ENCODE assay signal across 15 cellular contexts in the genomic region with DNA sequence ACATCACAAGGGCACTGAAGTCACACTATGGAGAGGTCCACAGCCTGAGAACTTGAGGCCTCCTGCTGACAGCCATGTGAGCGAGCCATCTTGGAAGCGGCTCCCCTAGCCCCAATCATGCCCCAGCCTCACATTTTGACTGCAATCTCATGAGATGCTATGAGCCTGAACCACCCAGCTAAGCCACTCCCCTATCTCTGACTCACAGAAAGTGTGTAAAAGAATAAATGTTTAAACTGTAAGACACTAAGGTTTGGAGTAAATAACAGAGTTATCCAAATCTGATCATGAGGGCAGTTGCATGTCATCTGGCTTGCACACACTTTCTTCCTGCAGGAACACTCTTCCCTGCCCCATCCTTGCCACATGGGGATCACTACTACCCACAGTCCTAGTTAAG.
DNase-seq lines count a peak whose midpoint lies in the region; ATAC-seq, FAIRE-seq and TF ChIP-seq lines count a peak whose summit lies in the region.
"Had no signal": no experiment of that assay in that cellular context is flagged by ENCODE, and none has a peak within 500 bp of the region (broad histone marks: within the 10 kb centered on the region; RNA-seq: fewer than 3 reads in every experiment).

No MANE protein-coding gene starts in this region.

- H3K36me3 Mint-ChIP-seq in activated T-helper 17 cell treated with anti-CD3 and anti-CD28 coated beads, Interleukin-2, amount 50 U/mL, for 72 hours (ENCODE audit: low read depth), result peaks cover 54% of the 10 kb centered on the region
- H3K36me3 Mint-ChIP-seq: mesothelial cell of epicardium had no signal

- TF ChIP-seq POLR2A in HepG2 (IDR thresholded peaks at IDR 0.05; ENCODE audit: insufficient read depth in 1 of 2, low read depth in 2 of 2, low read length in 2 of 2), result no peak
- TF ChIP-seq POLR2A in esophagus squamous epithelium (IDR thresholded peaks at IDR 0.05), result no peak

- H4K20me1 ChIP-seq in DOHH2 (ENCODE audit: control insufficient read depth, insufficient read depth, low read depth, low read length) (peaks cover 15% of the 10 kb centered on the region), HepG2 (ENCODE audit: insufficient read depth, low read length) (no peaks in the 10 kb centered on the region)

- H3K9me3 ChIP-seq in AG04450 (ENCODE audit: control insufficient read depth, insufficient read depth, low read length) (no peaks in the 10 kb centered on the region), DOHH2 (ENCODE audit: control insufficient read depth, insufficient read depth, low read length) (no peaks in the 10 kb centered on the region), HepG2 (ENCODE audit: low read length) (no peaks in the 10 kb centered on the region), esophagus squamous epithelium (no peaks in the 10 kb centered on the region), psoas muscle (no peaks in the 10 kb centered on the region)

- H3F3A ChIP-seq in DOHH2 (ENCODE audit: control insufficient read depth, insufficient read depth), result no peaks in the 10 kb centered on the region

- H3K36me3 ChIP-seq in DOHH2 (ENCODE audit: control insufficient read depth, low read length) (peaks cover 8% of the 10 kb centered on the region), HepG2 (replicated peaks in 1 of 2; ENCODE audit: control insufficient read depth in 1 of 2, insufficient read depth in 2 of 2, low read length in 2 of 2) (no peaks in the 10 kb centered on the region), esophagus squamous epithelium (no peaks in the 10 kb centered on the region), psoas muscle (ENCODE audit: insufficient read depth in 1 of 2, low read depth in 1 of 2) (no peaks in the 10 kb centered on the region)

- H3K4me3 ChIP-seq in AG04450 (ENCODE audit: low read depth, low read length) (no peak overlapping the region), DOHH2 (ENCODE audit: low read length) (peak overlapping the region; percentile 37), HepG2 (replicated peaks in 1 of 3; ENCODE audit: insufficient read depth in 1 of 3, low read depth in 2 of 3, low read length in 3 of 3) (no peak overlapping the region), esophagus squamous epithelium (no peak overlapping the region), psoas muscle (no peak overlapping the region)

- H3K4me3 Mint-ChIP-seq in activated T-helper 17 cell treated with anti-CD3 and anti-CD28 coated beads, Interleukin-2, amount 50 U/mL, for 72 hours, result peak overlapping the region; percentile 50
- H3K4me3 Mint-ChIP-seq: mesothelial cell of epicardium had no signal

- TF ChIP-seq RAD21 in HepG2 (CRISPR knock-in tag; IDR thresholded peaks at IDR 0.05), result no peak

- no peaks in the 10 kb centered on the region for H3K9me3 Mint-ChIP-seq in activated T-helper 17 cell treated with anti-CD3 and anti-CD28 coated beads, Interleukin-2, amount 50 U/mL, for 72 hours
- H3K9me3 Mint-ChIP-seq: mesothelial cell of epicardium had no signal

- H3K4me1 Mint-ChIP-seq in activated T-helper 17 cell treated with anti-CD3 and anti-CD28 coated beads, Interleukin-2, amount 50 U/mL, for 72 hours, result peaks cover 49% of the 10 kb centered on the region

- H3K4me2 ChIP-seq in DOHH2 (ENCODE audit: low read length) (peak overlapping the region; percentile 65), HepG2 (ENCODE audit: low read depth, low read length) (no peak overlapping the region)

- CTCF ChIA-PET in AG04450 (lab: Charles Lee) (no interaction called here), HepG2 (lab: Yijun Ruan, JAX; ENCODE audit: low intra/inter-chr PET ratio, low total read pairs) (no interaction called here)

- no peak for ATAC-seq in activated T-helper 17 cell treated with anti-CD3 and anti-CD28 coated beads, Interleukin-2, amount 50 U/mL, for 72 hours (replicated peaks)
- ATAC-seq in HepG2, result no peak
- no peak for ATAC-seq in psoas muscle
- no peak for ATAC-seq in sciatic nerve
- ATAC-seq: HCT116 had no signal

- H3K27me3 Mint-ChIP-seq in activated T-helper 17 cell treated with anti-CD3 and anti-CD28 coated beads, Interleukin-2, amount 50 U/mL, for 72 hours, result no peaks in the 10 kb centered on the region

- TF ChIP-seq EP300 in HepG2 (IDR thresholded peaks at IDR 0.05; ENCODE audit: low read depth in 2 of 2, low read length in 2 of 2) (no peak), HepG2 (CRISPR knock-in tag; IDR thresholded peaks at IDR 0.05; ENCODE audit: borderline replicate concordance) (no peak)

- POLR2A ChIA-PET in AG04450 (lab: Yijun Ruan, JAX) (no interaction called here), HepG2 (lab: Yijun Ruan, JAX) (interaction anchor here (1.1 to 3.9 kb wide), 3 partner anchors 25 to 64 kb away, joined by 3 to 21 read pairs (median 5); no protein-coding TSS in a partner anchor)

- H3K27ac Mint-ChIP-seq in activated T-helper 17 cell treated with anti-CD3 and anti-CD28 coated beads, Interleukin-2, amount 50 U/mL, for 72 hours, result peak overlapping the region; percentile 72
- H3K27ac Mint-ChIP-seq: mesothelial cell of epicardium had no signal

- H3K4me1 ChIP-seq in DOHH2 (ENCODE audit: control insufficient read depth, low read length) (peaks cover 55% of the 10 kb centered on the region), HepG2 (ENCODE audit: insufficient read depth, low read length) (peaks cover 56% of the 10 kb centered on the region), esophagus squamous epithelium (peaks cover 0 to 26% (median 0%) of the 10 kb centered on the region in 3 donors), psoas muscle (no peaks in the 10 kb centered on the region)

- no peak overlapping the region for H2AFZ ChIP-seq in HepG2 (ENCODE audit: low read length)

- no peaks in the 10 kb centered on the region for H3K9me2 ChIP-seq in DOHH2 (replicated peaks; ENCODE audit: control insufficient read depth, low read length)

- FAIRE-seq in HepG2 (lab: Jason Lieb, UNC), result no peak

- in situ Hi-C loops in HepG2 (cut with HindIII; ENCODE audit: extremely low pct_ligation_motif_present, low pct_unique_long_range_greater_than_20kb), result no loop called here

- H3K27me3 ChIP-seq in AG04450 (ENCODE audit: control insufficient read depth, insufficient read depth, low read length), result no peaks in the 10 kb centered on the region
- H3K27me3 ChIP-seq in DOHH2 (ENCODE audit: control insufficient read depth, low read length), result no peaks in the 10 kb centered on the region
- no peaks in the 10 kb centered on the region for H3K27me3 ChIP-seq in HepG2 (ENCODE audit: control insufficient read depth in 1 of 2, insufficient read depth in 2 of 2, low read length in 2 of 2)
- no peaks in the 10 kb centered on the region for H3K27me3 ChIP-seq in esophagus squamous epithelium
- H3K27me3 ChIP-seq in psoas muscle (ENCODE audit: insufficient read depth in 3 of 3, low read length in 2 of 3), result no peaks in the 10 kb centered on the region

- H3K79me2 ChIP-seq in DOHH2 (ENCODE audit: control insufficient read depth, low read length), result peaks cover 29% of the 10 kb centered on the region
- H3K79me2 ChIP-seq in HepG2 (ENCODE audit: insufficient read depth, low read length), result peaks cover 2% of the 10 kb centered on the region

- WGBS in HepG2 (ENCODE audit: low lambda C conversion rate), result 100% methylated on average over 2 of the region's 2 CpGs
- WGBS in esophagus squamous epithelium, 2 donors, result 92 to 100% methylated on average over 1 to 2 of the region's 2 CpGs
- WGBS in psoas muscle, 3 donors, result 98 to 100% (median 98%) methylated on average over 2 of the region's 2 CpGs

- H3K9ac ChIP-seq in HepG2 (ENCODE audit: insufficient read depth, low read depth, low read length), result no peak overlapping the region

- intact Hi-C loops in HepG2 (cut with micrococcal nuclease; ENCODE audit: unreplicated experiment) (loop anchor here (5.0 kb wide), 1 partner anchor 158 kb away; no protein-coding TSS in a partner anchor), esophagus squamous epithelium (cut with DNase I) (no loop called here), psoas muscle (cut with DNase I) (no loop called here), sciatic nerve (cut with DNase I) (no loop called here)

- TF ChIP-seq CTCF in AG04450 (IDR thresholded peaks at IDR 0.05; ENCODE audit: low read depth, low read length) (no peak), DOHH2 (IDR thresholded peaks at IDR 0.05; ENCODE audit: low read depth, low read length, poor library complexity, severe bottlenecking) (no peak), HepG2 (CRISPR knock-in tag; IDR thresholded peaks at IDR 0.05) (no peak), esophagus squamous epithelium (IDR thresholded peaks at IDR 0.05) (no peak), psoas muscle (IDR thresholded peaks at IDR 0.05) (no peak)

- no TSS peak for BruUV-seq in HepG2 (replicated peaks; lab: Mats Ljungman, UMichigan)

- DNase-seq in AG04450 (ENCODE audit: low read depth, low spot score) (no peak), HepG2 (ENCODE audit: low spot score) (no peak), esophagus squamous epithelium (lab: John Stamatoyannopoulos, UW) (no peak), DMS79 (lab: John Stamatoyannopoulos, UW) (no peak), psoas muscle (no peak), sciatic nerve (ENCODE audit: low spot score) (no peak)
- DNase-seq: C1 segment of cervical spinal cord; NCI-H1048; OCI-M1; posterior cingulate gyrus; stimulated activated naive CD4-positive, alpha-beta T cell treated with Interleukin-2 at 50 U/mL for 16 hours had no signal

- peak overlapping the region; percentile 41 for H3K27ac ChIP-seq in AG04450 (ENCODE audit: low read depth, low read length)
- H3K27ac ChIP-seq in DOHH2 (ENCODE audit: low read depth, low read length), result no peak overlapping the region
- peak overlapping the region; percentile 65 for H3K27ac ChIP-seq in HepG2 (ENCODE audit: extremely low read length, insufficient read depth, low read length)
- no peak overlapping the region for H3K27ac ChIP-seq in esophagus squamous epithelium
- H3K27ac ChIP-seq in psoas muscle, result no peak overlapping the region

TF ChIP-seq in HepG2, 621 proteins besides CTCF, POLR2A, EP300 and RAD21 (continues in another document):
- TF ChIP-seq ZFP36L1 (CRISPR knock-in tag; IDR thresholded peaks at IDR 0.05) (no peak), SSRP1 (CRISPR knock-in tag; IDR thresholded peaks at IDR 0.05) (no peak)

Comparison
In these comparisons a context has a peak if more than half of its experiments do, and no peak if none do; other contexts are left out.
1. H3K27ac ChIP-seq: peak in AG04450 (single experiment) and HepG2 (single experiment); none in DOHH2 (single experiment), esophagus squamous epithelium (0 of 4) and psoas muscle (single experiment).